ENCODE assay signal across 12 cellular contexts in genomic region chr4:94488667-94489066, GRCh38. TPM values are rescaled to one million over a fixed set of nuclear protein-coding genes. Genes with fewer than 3 reads are reported as not detected.
DNase-seq lines count a peak whose midpoint lies in the region; ATAC-seq, FAIRE-seq and TF ChIP-seq lines count a peak whose summit lies in the region.
"Had no signal": no experiment of that assay in that cellular context is flagged by ENCODE, and none has a peak within 500 bp of the region (broad histone marks: within the 10 kb centered on the region; RNA-seq: fewer than 3 reads in every experiment).

No MANE protein-coding gene starts in this region.

- peak overlapping the region; percentile 64; the same call in 1 of the 2 replicates for H3K4me2 ChIP-seq in IMR-90 (ENCODE audit: low read depth, low read length)
- peak overlapping the region; percentile 78 for H3K4me2 ChIP-seq in mammary epithelial cell (ENCODE audit: insufficient read depth, low read depth, low read length)

- H4K20me1 ChIP-seq in IMR-90 (ENCODE audit: insufficient read depth, low read length): peaks cover 2% of the 10 kb centered on the region; the same call in 1 of the 2 replicates
- no peaks in the 10 kb centered on the region for H4K20me1 ChIP-seq in mammary epithelial cell (ENCODE audit: insufficient read depth, low read length)

- CTCF ChIA-PET in A673 (lab: Charles Lee): no interaction called here
- CTCF ChIA-PET in IMR-90 (lab: Yijun Ruan, JAX): interaction anchor here (0.8 kb wide), 1 partner anchor 15 kb away, joined by 9 read pairs; no protein-coding TSS in a partner anchor
- CTCF ChIA-PET in mammary epithelial cell (lab: Charles Lee; ENCODE audit: low non-redundant PET): no interaction called here

- H2AK5ac ChIP-seq in IMR-90 (ENCODE audit: low read depth, low read length): no peak overlapping the region

- H3K23ac ChIP-seq in IMR-90 (ENCODE audit: low read depth, low read length): peak overlapping the region; percentile 52; the same call in 1 of the 2 replicates

- H4K5ac ChIP-seq in IMR-90 (ENCODE audit: low read depth, low read length): no peak overlapping the region; the same call in 1 of the 2 replicates

- H2AFZ ChIP-seq in IMR-90 (replicated peaks; ENCODE audit: low read length, poor library complexity) (no peak overlapping the region), mammary epithelial cell (ENCODE audit: low read depth, low read length) (no peak overlapping the region)

- H4K91ac ChIP-seq in IMR-90 (ENCODE audit: insufficient read depth, low read depth, low read length): peak overlapping the region; percentile 63

- WGBS in IMR-90 (ENCODE audit: extremely low coverage in 2 of 2, insufficient read length in 1 of 2), 2 experiments: no CpG with 5 or more reads among the region's 4 CpGs
- 0% methylated on average over 4 of the region's 4 CpGs for WGBS in mammary epithelial cell (ENCODE audit: low coverage, missing lambda C conversion rate)

- H3K9ac ChIP-seq in IMR-90 (ENCODE audit: low read depth, low read length): no peak overlapping the region
- H3K9ac ChIP-seq in mammary epithelial cell (ENCODE audit: insufficient read depth, low read length): peak overlapping the region; percentile 28

- no peaks in the 10 kb centered on the region for H3K9me1 ChIP-seq in IMR-90 (ENCODE audit: insufficient read depth, low read length)

- H3K36me3 ChIP-seq in A673 (ENCODE audit: insufficient read depth, low read length, poor library complexity, severe bottlenecking): no peaks in the 10 kb centered on the region
- peaks cover 1% of the 10 kb centered on the region; the same call in 1 of the 2 replicates for H3K36me3 ChIP-seq in IMR-90 (ENCODE audit: control insufficient read depth, insufficient read depth, low read length)
- peaks cover 5% of the 10 kb centered on the region for H3K36me3 ChIP-seq in mammary epithelial cell (ENCODE audit: insufficient read depth, low read length)
- peaks cover 2% of the 10 kb centered on the region for H3K36me3 ChIP-seq in left ventricle myocardium inferior

- BruUV-seq in A673 (replicated peaks; lab: Mats Ljungman, UMichigan) (no TSS peak), IMR-90 (replicated peaks; lab: Mats Ljungman, UMichigan) (no TSS peak), mammary epithelial cell (replicated peaks; lab: Mats Ljungman, UMichigan) (no TSS peak)

- peak overlapping the region; percentile 53 to 72; a peak in 2 of 4 replicates for H4K8ac ChIP-seq in IMR-90 (ENCODE audit: low read depth in 2 of 2, low read length in 2 of 2)

- no peak for TF ChIP-seq POLR2A in IMR-90 (IDR thresholded peaks at IDR 0.05; ENCODE audit: low read depth, low read length)

- in situ Hi-C loops in IMR-90 (cut with MboI; ENCODE audit: low sequenced_read_pairs) (no loop called here), mammary epithelial cell (cut with MboI; ENCODE audit: low sequenced_read_pairs in 2 of 2) (no loop called here)

- H3K56ac ChIP-seq in IMR-90 (ENCODE audit: extremely low read depth, insufficient read depth, low read length): peak overlapping the region; percentile 16; the same call in 1 of the 2 replicates

- H3K4me3 ChIP-seq in A673 (ENCODE audit: low read depth, low read length, poor library complexity, severe bottlenecking) (no peak overlapping the region), IMR-90 (ENCODE audit: insufficient read depth, low read depth, low read length) (no peak overlapping the region), mammary epithelial cell (replicated peaks in 1 of 3; ENCODE audit: insufficient read depth in 1 of 3, low read depth in 2 of 3, low read length in 3 of 3) (peak overlapping the region; percentile 21 to 35 (median 26)), left ventricle myocardium inferior (peak overlapping the region; percentile 7)

- FAIRE-seq in frontal cortex (lab: Jason Lieb, UNC): no peak

- DNase-seq in A673 (ENCODE audit: low spot score): no peak
- DNase-seq in IMR-90: peak; percentile 87
- DNase-seq in mammary epithelial cell: peak; percentile 95
- DNase-seq in left ventricle myocardium inferior: no peak
- DNase-seq in GM19240 (ENCODE audit: insufficient read length, low spot score): no peak
- no peak for DNase-seq in GM10266 (ENCODE audit: extremely low spot score)
- no peak for DNase-seq in frontal cortex (ENCODE audit: low spot score in 2 of 2)
- DNase-seq: ACHN; DMS79; NK-92 treated with Interleukin-12 subunit alpha and Interleukin-12 subunit beta, amount 100 ng/mL, for 24 hours; T-helper 1 cell had no signal

- no peak overlapping the region for H2BK15ac ChIP-seq in IMR-90 (ENCODE audit: low read depth, low read length)

- H2BK120ac ChIP-seq in IMR-90 (ENCODE audit: low read depth, low read length): peak overlapping the region; percentile 78; the same call in 1 of the 2 replicates

- peak overlapping the region; percentile 64; the same call in 1 of the 2 replicates for H3K14ac ChIP-seq in IMR-90 (replicated peaks; ENCODE audit: low read depth, low read length)

- H3K9me3 ChIP-seq in A673 (ENCODE audit: low read depth, low read length, poor library complexity, severe bottlenecking) (no peaks in the 10 kb centered on the region), IMR-90 (ENCODE audit: control insufficient read depth, insufficient read depth, low read length) (no peaks in the 10 kb centered on the region), mammary epithelial cell (replicated peaks; ENCODE audit: insufficient read depth, low read length) (no peaks in the 10 kb centered on the region), left ventricle myocardium inferior (replicated peaks) (no peaks in the 10 kb centered on the region)

- H3K27ac ChIP-seq in A673 (ENCODE audit: low read depth, low read length, poor library complexity, severe bottlenecking) (peak overlapping the region; percentile 16), IMR-90 (ENCODE audit: insufficient read depth, low read length) (no peak overlapping the region), mammary epithelial cell (ENCODE audit: insufficient read depth, low read depth, low read length) (peak overlapping the region; percentile 85), left ventricle myocardium inferior (replicated peaks) (peak overlapping the region; percentile 56)

- no peak overlapping the region for H2AK9ac ChIP-seq in IMR-90 (replicated peaks; ENCODE audit: low read depth, low read length, poor library complexity)

- no peak for TF ChIP-seq RAD21 in IMR-90 (IDR thresholded peaks at IDR 0.05; ENCODE audit: low read length)

- H3K79me2 ChIP-seq in mammary epithelial cell (ENCODE audit: insufficient read depth, low read length): peaks cover 70% of the 10 kb centered on the region

- H2BK20ac ChIP-seq in IMR-90 (ENCODE audit: low read depth, low read length): 0 out of 2 replicates have a peak overlapping the region, but pooled peaks have one; percentile 43

- H3K4me1 ChIP-seq in A673 (ENCODE audit: insufficient read depth, low read length, poor library complexity, severe bottlenecking) (peaks cover 41% of the 10 kb centered on the region), IMR-90 (ENCODE audit: control insufficient read depth, insufficient read depth, low read length) (peaks cover 7% of the 10 kb centered on the region; the same call in 1 of the 2 replicates), mammary epithelial cell (ENCODE audit: insufficient read depth, low read length) (peaks cover 66% of the 10 kb centered on the region), left ventricle myocardium inferior (peaks cover 100% of the 10 kb centered on the region)

- TF ChIP-seq CTCF in A673 (conservative IDR thresholded peaks at IDR 0.05; ENCODE audit: low read depth, low read length) (no peak), IMR-90 (conservative IDR thresholded peaks at IDR 0.05; ENCODE audit: low read depth, low read length) (no peak), mammary epithelial cell (conservative IDR thresholded peaks at IDR 0.05 in 1 of 2, IDR thresholded peaks at IDR 0.05 in 1 of 2; ENCODE audit: extremely low read depth in 1 of 2, insufficient read depth in 1 of 2, low read depth in 1 of 2, low read length in 2 of 2) (no peak), left ventricle myocardium inferior (IDR thresholded peaks at IDR 0.05; ENCODE audit: borderline replicate concordance) (no peak), GM10266 (IDR thresholded peaks at IDR 0.05; ENCODE audit: control insufficient read depth, insufficient read depth, low read depth, missing control alignments) (no peak)

- POLR2A ChIA-PET in A673 (lab: Charles Lee; ENCODE audit: low non-redundant PET) (no interaction called here), IMR-90 (lab: Charles Lee; ENCODE audit: unreplicated experiment) (no interaction called here)

- H3K4ac ChIP-seq in IMR-90 (ENCODE audit: low read depth, low read length): peak overlapping the region; percentile 74; the same call in 1 of the 2 replicates

- no peaks in the 10 kb centered on the region for H3K27me3 ChIP-seq in A673 (replicated peaks; ENCODE audit: insufficient read depth, low read depth, low read length, poor library complexity)
- no peaks in the 10 kb centered on the region for H3K27me3 ChIP-seq in IMR-90 (ENCODE audit: control insufficient read depth, insufficient read depth, low read length)
- no peaks in the 10 kb centered on the region for H3K27me3 ChIP-seq in mammary epithelial cell (ENCODE audit: insufficient read depth, low read length)
- H3K27me3 ChIP-seq in left ventricle myocardium inferior (ENCODE audit: low read depth): no peaks in the 10 kb centered on the region

- H2BK5ac ChIP-seq in IMR-90 (ENCODE audit: low read depth, low read length, poor library complexity, severe bottlenecking): peak overlapping the region; percentile 77

- no peak overlapping the region; the same call in 1 of the 2 replicates for H3K18ac ChIP-seq in IMR-90 (ENCODE audit: low read depth, low read length)

- ATAC-seq in IMR-90 (ENCODE audit: low read depth) (peak; percentile 94), HG03354 (IDR thresholded peaks at IDR 0.05; ENCODE audit: poor library complexity, severe bottlenecking, unreplicated experiment) (no peak)

- intact Hi-C loops in A673 (cut with micrococcal nuclease; ENCODE audit: unreplicated experiment) (no loop called here), IMR-90 (cut with micrococcal nuclease) (no loop called here), mammary epithelial cell (cut with micrococcal nuclease) (loop anchor here (1.0 to 2.0 kb wide), 3 partner anchors 28 to 60 kb away; no protein-coding TSS in a partner anchor), left ventricle myocardium inferior (cut with micrococcal nuclease) (no loop called here)

- dilution Hi-C loops in IMR-90 (cut with HindIII; ENCODE audit: low sequenced_read_pairs, unreplicated experiment) (no loop called here), mammary epithelial cell (cut with HindIII; ENCODE audit: low sequenced_read_pairs) (no loop called here)

- peaks cover 19 to 52% of the 10 kb centered on the region in 2 experiments for H3K79me1 ChIP-seq in IMR-90 (ENCODE audit: low read depth in 1 of 2, low read length in 2 of 2)

RNA-seq across cellular contexts. Expression of gene PDLIM5, which starts 36.9 kb away (rescaled TPM):
- 174 and 183 TPM in 2 replicates for total RNA-seq in A673 (2021)
- 159 and 188 TPM in 2 replicates for total RNA-seq in IMR-90 (2012; rRNA removed)
- polyA plus RNA-seq in IMR-90 (2012; rRNA removed): 96.5 and 98.9 TPM in 2 replicates
- polyA plus RNA-seq in IMR-90 (2012; cell fraction: cytosol; rRNA removed): 50.8 and 51.2 TPM in 2 replicates
- 53.9 and 106 TPM in 2 replicates for polyA plus RNA-seq in IMR-90 (2012; cell fraction: nucleus; rRNA removed; ENCODE audit: low replicate concordance)
- total RNA-seq in mammary epithelial cell: 100 to 1,000 TPM; 199 to 225 TPM
- 160 TPM for polyA plus RNA-seq in mammary epithelial cell
- polyA minus RNA-seq in mammary epithelial cell: 237 TPM
- 982 TPM for total RNA-seq in left ventricle myocardium inferior
- 20.0 TPM for total RNA-seq in frontal cortex

Comparison
In these comparisons a context has a peak if more than half of its experiments do, and no peak if none do; other contexts are left out.
1. DNase-seq: peak in IMR-90 (single experiment) and mammary epithelial cell (single experiment); none in A673 (single experiment), left ventricle myocardium inferior (single experiment), GM19240 (single experiment), GM10266 (single experiment) and frontal cortex (0 of 2).
2. H3K4me3 ChIP-seq: peak in mammary epithelial cell (3 of 3) and left ventricle myocardium inferior (single experiment); none in A673 (single experiment) and IMR-90 (single experiment).